8 cellular contexts compared by ENCODE assay signal in genomic region chr5:71932649-71933338, GRCh38.
A peak's percentile ranks its signal among the peaks of the same experiment; 100 is the strongest.
DNase-seq lines count a peak whose midpoint lies in the region; ATAC-seq and TF ChIP-seq lines count a peak whose summit lies in the region.

No MANE protein-coding gene starts in this region.

- H3K4me3 Mint-ChIP-seq in glutamatergic neuron (ENCODE audit: unreplicated experiment): no peak overlapping the region
- H3K4me3 Mint-ChIP-seq in progenitor cell of endocrine pancreas (ENCODE audit: low read depth): no peak overlapping the region
- no peak overlapping the region for H3K4me3 Mint-ChIP-seq in stimulated activated naive CD8-positive, alpha-beta T cell treated with anti-CD3 and anti-CD28 coated beads, Interleukin-15, amount 100 ng/mL, for 72 hours

- peaks cover 26% of the 10 kb centered on the region for H3K4me1 ChIP-seq in SJSA1 (replicated peaks)

- no peaks in the 10 kb centered on the region for H3K36me3 ChIP-seq in SJSA1

- H3K27me3 Mint-ChIP-seq in glutamatergic neuron (ENCODE audit: unreplicated experiment): peaks cover under 1% of the 10 kb centered on the region
- H3K27me3 Mint-ChIP-seq in progenitor cell of endocrine pancreas: peaks cover 10% of the 10 kb centered on the region
- peaks cover 43% of the 10 kb centered on the region for H3K27me3 Mint-ChIP-seq in stimulated activated naive CD8-positive, alpha-beta T cell treated with anti-CD3 and anti-CD28 coated beads, Interleukin-15, amount 100 ng/mL, for 72 hours

- no peaks in the 10 kb centered on the region for H3K27me3 ChIP-seq in SJSA1 (replicated peaks)

- ATAC-seq in HG02981 (IDR thresholded peaks at IDR 0.05; ENCODE audit: unreplicated experiment) (no peak), GM18498 (IDR thresholded peaks at IDR 0.05; ENCODE audit: unreplicated experiment) (no peak)
- ATAC-seq in stimulated activated naive CD8-positive, alpha-beta T cell treated with anti-CD3 and anti-CD28 coated beads, Interleukin-15, amount 100 ng/mL, for 72 hours: no peak

- H3K9me3 ChIP-seq in SJSA1 (replicated peaks): no peaks in the 10 kb centered on the region

- TF ChIP-seq CTCF in glutamatergic neuron (IDR thresholded peaks at IDR 0.05; ENCODE audit: partially characterized antibody, unreplicated experiment) (no peak), progenitor cell of endocrine pancreas (IDR thresholded peaks at IDR 0.05; ENCODE audit: unreplicated experiment) (no peak)

- H3K4me1 Mint-ChIP-seq in glutamatergic neuron (ENCODE audit: low read depth, unreplicated experiment): peaks cover 15% of the 10 kb centered on the region
- peaks cover 6% of the 10 kb centered on the region for H3K4me1 Mint-ChIP-seq in progenitor cell of endocrine pancreas (ENCODE audit: low read depth)
- H3K4me1 Mint-ChIP-seq in stimulated activated naive CD8-positive, alpha-beta T cell treated with anti-CD3 and anti-CD28 coated beads, Interleukin-15, amount 100 ng/mL, for 72 hours: no peaks in the 10 kb centered on the region

- H3K36me3 Mint-ChIP-seq in glutamatergic neuron (ENCODE audit: unreplicated experiment): peaks cover 7% of the 10 kb centered on the region
- no peaks in the 10 kb centered on the region for H3K36me3 Mint-ChIP-seq in progenitor cell of endocrine pancreas (ENCODE audit: insufficient read depth)

- H3K9me3 Mint-ChIP-seq in glutamatergic neuron (ENCODE audit: unreplicated experiment) (no peaks in the 10 kb centered on the region), progenitor cell of endocrine pancreas (ENCODE audit: low read depth) (peaks cover under 1% of the 10 kb centered on the region)
- peaks cover 5 to 9% of the 10 kb centered on the region in 2 donors for H3K9me3 Mint-ChIP-seq in stimulated activated naive CD8-positive, alpha-beta T cell treated with anti-CD3 and anti-CD28 coated beads, Interleukin-15, amount 100 ng/mL, for 72 hours

- peak; percentile 30 for DNase-seq in HCEC 1CT
- DNase-seq in SJSA1 (ENCODE audit: low read depth in 1 of 2, low spot score in 2 of 2): peak; percentile 90 to 96
- peak; percentile 30 for DNase-seq in glutamatergic neuron
- no peak for DNase-seq in progenitor cell of endocrine pancreas (ENCODE audit: low spot score, unreplicated experiment)
- no peak for DNase-seq in OCI-M2 (lab: John Stamatoyannopoulos, UW; ENCODE audit: unreplicated experiment)
- no peak for DNase-seq in stimulated activated naive CD8-positive, alpha-beta T cell treated with anti-CD3 and anti-CD28 coated beads, Interleukin-15, amount 100 ng/mL, for 72 hours

- peak overlapping the region; percentile 95 for H3K27ac ChIP-seq in SJSA1

- no peak overlapping the region for H3K4me3 ChIP-seq in SJSA1

- H3K27ac Mint-ChIP-seq in glutamatergic neuron (ENCODE audit: unreplicated experiment) (no peak overlapping the region), progenitor cell of endocrine pancreas (peak overlapping the region; percentile 36)
- H3K27ac Mint-ChIP-seq in stimulated activated naive CD8-positive, alpha-beta T cell treated with anti-CD3 and anti-CD28 coated beads, Interleukin-15, amount 100 ng/mL, for 72 hours: no peak overlapping the region

Comparison
In these comparisons a context has a peak if more than half of its experiments do, and no peak if none do; other contexts are left out.
1. DNase-seq: peak in HCEC 1CT (single experiment), SJSA1 (2 of 2) and glutamatergic neuron (single experiment); none in progenitor cell of endocrine pancreas (single experiment), OCI-M2 (single experiment) and stimulated activated naive CD8-positive, alpha-beta T cell treated with anti-CD3 and anti-CD28 coated beads, Interleukin-15, amount 100 ng/mL, for 72 hours (0 of 2).